1 cellular context compared by ENCODE assay signal in the genomic region with DNA sequence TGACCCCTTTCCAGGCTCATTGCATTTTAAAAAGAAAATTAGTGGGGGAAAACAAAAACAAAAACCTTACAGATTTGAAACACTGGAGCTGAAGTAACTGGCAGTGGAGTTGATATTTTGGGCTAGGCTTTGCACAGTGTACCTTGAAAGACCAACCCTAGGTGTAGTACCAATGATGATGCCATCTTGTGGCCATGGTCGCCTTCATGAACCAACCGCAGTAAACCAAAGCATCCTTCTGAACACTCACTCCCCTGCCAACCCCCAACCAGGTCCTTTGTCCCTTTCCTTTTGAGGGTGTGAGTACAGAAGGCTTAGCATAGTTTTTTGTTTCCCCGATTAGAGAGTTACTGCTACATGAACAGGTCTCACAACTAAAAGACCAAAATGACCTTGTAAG.
TF ChIP-seq lines count a peak whose summit lies in the region.

No MANE protein-coding gene starts in this region.

TF ChIP-seq in GM23338, 12 proteins besides CTCF, POLR2A, EP300 and RAD21 (continued from another document):
- TF ChIP-seq ZNF462 (CRISPR knock-in tag; IDR thresholded peaks at IDR 0.05), result no peak
- TF ChIP-seq EZH2phosphoT487 (IDR thresholded peaks at IDR 0.05; ENCODE audit: unreplicated experiment), result no peak
- TF ChIP-seq ZNF331 (CRISPR knock-in tag; IDR thresholded peaks at IDR 0.05; ENCODE audit: low read depth), result no peak
- TF ChIP-seq REST (IDR thresholded peaks at IDR 0.05; ENCODE audit: unreplicated experiment), result no peak
- TF ChIP-seq ZNF114 (CRISPR knock-in tag; IDR thresholded peaks at IDR 0.05), result no peak
- TF ChIP-seq, protein P1, sequence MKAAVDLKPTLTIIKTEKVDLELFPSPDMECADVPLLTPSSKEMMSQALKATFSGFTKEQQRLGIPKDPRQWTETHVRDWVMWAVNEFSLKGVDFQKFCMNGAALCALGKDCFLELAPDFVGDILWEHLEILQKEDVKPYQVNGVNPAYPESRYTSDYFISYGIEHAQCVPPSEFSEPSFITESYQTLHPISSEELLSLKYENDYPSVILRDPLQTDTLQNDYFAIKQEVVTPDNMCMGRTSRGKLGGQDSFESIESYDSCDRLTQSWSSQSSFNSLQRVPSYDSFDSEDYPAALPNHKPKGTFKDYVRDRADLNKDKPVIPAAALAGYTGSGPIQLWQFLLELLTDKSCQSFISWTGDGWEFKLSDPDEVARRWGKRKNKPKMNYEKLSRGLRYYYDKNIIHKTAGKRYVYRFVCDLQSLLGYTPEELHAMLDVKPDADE (IDR thresholded peaks at IDR 0.05), result no peak
